In the genomic region with DNA sequence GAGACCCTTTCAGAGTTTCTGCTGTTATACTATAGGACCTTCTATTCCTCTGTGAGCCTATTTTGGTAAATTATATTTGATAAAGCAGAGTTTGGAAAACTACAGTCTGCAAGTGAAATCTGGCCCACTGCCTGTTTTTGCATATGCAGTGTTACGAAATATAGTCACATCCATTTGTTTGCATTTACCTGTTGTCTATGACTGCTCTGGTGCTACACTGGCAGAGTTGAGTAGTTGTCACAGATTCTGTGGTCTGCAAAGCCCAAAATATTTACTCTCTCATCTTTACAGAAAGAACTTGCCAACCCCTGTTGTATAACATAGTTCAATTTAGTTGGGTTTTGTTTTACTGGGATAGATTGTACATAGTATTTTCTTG, we compare ENCODE assay signal across 23 cellular contexts. TPM values are rescaled to one million over a fixed set of nuclear protein-coding genes. Genes with fewer than 3 reads are reported as not detected.
DNase-seq lines count a peak whose midpoint lies in the region; ATAC-seq lines count a peak whose summit lies in the region.
"Had no signal": no experiment of that assay in that cellular context is flagged by ENCODE, and none has a peak within 500 bp of the region (broad histone marks: within the 10 kb centered on the region; RNA-seq: fewer than 3 reads in every experiment).

No MANE protein-coding gene starts in this region.

- CTCF ChIA-PET in activated CD4-positive, alpha-beta T cell treated with anti-CD3 and anti-CD28 coated beads for 36 hours (lab: Charles Lee), result no interaction called here
- CTCF ChIA-PET in activated CD4-positive, alpha-beta T cell treated with anti-CD3 and anti-CD28 coated beads, Interleukin-2, amount 10 ng/mL, durations not matched to agents 7 days and 5 days (lab: Charles Lee), result no interaction called here

- no peaks in the 10 kb centered on the region for H3K27me3 Mint-ChIP-seq in activated CD4-positive, alpha-beta T cell treated with anti-CD3 and anti-CD28 coated beads for 36 hours
- no peaks in the 10 kb centered on the region for H3K27me3 Mint-ChIP-seq in activated CD4-positive, alpha-beta T cell treated with anti-CD3 and anti-CD28 coated beads, Interleukin-2, amount 10 ng/mL, durations not matched to agents 7 days and 5 days
- no peaks in the 10 kb centered on the region for H3K27me3 Mint-ChIP-seq in effector memory CD8-positive, alpha-beta T cell
- H3K27me3 Mint-ChIP-seq in memory B cell, result no peaks in the 10 kb centered on the region
- H3K27me3 Mint-ChIP-seq: naive thymus-derived CD8-positive, alpha-beta T cell had no signal

- peaks cover 47% of the 10 kb centered on the region for H3K4me1 Mint-ChIP-seq in activated CD4-positive, alpha-beta T cell treated with anti-CD3 and anti-CD28 coated beads for 36 hours
- H3K4me1 Mint-ChIP-seq in activated CD4-positive, alpha-beta T cell treated with anti-CD3 and anti-CD28 coated beads, Interleukin-2, amount 10 ng/mL, durations not matched to agents 7 days and 5 days, result peaks cover 14% of the 10 kb centered on the region
- H3K4me1 Mint-ChIP-seq in effector memory CD8-positive, alpha-beta T cell (ENCODE audit: low read depth in 2 of 2), result peaks cover 19 to 59% of the 10 kb centered on the region in 2 donors
- H3K4me1 Mint-ChIP-seq in memory B cell, result peaks cover 18% of the 10 kb centered on the region
- H3K4me1 Mint-ChIP-seq: mesothelial cell of epicardium had no signal

- peak overlapping the region; percentile 40 for H3K27ac Mint-ChIP-seq in activated CD4-positive, alpha-beta T cell treated with anti-CD3 and anti-CD28 coated beads for 36 hours
- H3K27ac Mint-ChIP-seq in activated CD4-positive, alpha-beta T cell treated with anti-CD3 and anti-CD28 coated beads, Interleukin-2, amount 10 ng/mL, durations not matched to agents 7 days and 5 days, result no peak overlapping the region
- peak overlapping the region; percentile 12 to 13 for H3K27ac Mint-ChIP-seq in effector memory CD8-positive, alpha-beta T cell
- peak overlapping the region; percentile 50 for H3K27ac Mint-ChIP-seq in memory B cell
- H3K27ac Mint-ChIP-seq: mesothelial cell of epicardium; stimulated activated effector memory CD8-positive, alpha-beta T cell treated with anti-CD3 and anti-CD28 coated beads, Interleukin-12 subunit alpha, Interleukin-12 subunit beta, amount 100 ng/mL, for 72 hours had no signal

- H3K9me3 Mint-ChIP-seq in activated CD4-positive, alpha-beta T cell treated with anti-CD3 and anti-CD28 coated beads for 36 hours (ENCODE audit: low read depth), result no peaks in the 10 kb centered on the region
- H3K9me3 Mint-ChIP-seq in activated CD4-positive, alpha-beta T cell treated with anti-CD3 and anti-CD28 coated beads, Interleukin-2, amount 10 ng/mL, durations not matched to agents 7 days and 5 days, result no peaks in the 10 kb centered on the region
- no peaks in the 10 kb centered on the region for H3K9me3 Mint-ChIP-seq in effector memory CD8-positive, alpha-beta T cell
- no peaks in the 10 kb centered on the region for H3K9me3 Mint-ChIP-seq in memory B cell
- H3K9me3 Mint-ChIP-seq: stimulated activated effector memory CD8-positive, alpha-beta T cell treated with anti-CD3 and anti-CD28 coated beads, Interleukin-12 subunit alpha, Interleukin-12 subunit beta, amount 100 ng/mL, for 72 hours had no signal

- intact Hi-C loops in activated CD4-positive, alpha-beta T cell treated with anti-CD3 and anti-CD28 coated beads for 36 hours (cut with DNase I, micrococcal nuclease), result loop anchor here in 1 of 2 experiments (5.0 kb wide), 1 partner anchor 39 kb away; no protein-coding TSS in a partner anchor

- DNase-seq in activated CD4-positive, alpha-beta T cell treated with anti-CD3 and anti-CD28 coated beads for 36 hours, result no peak
- no peak for DNase-seq in activated CD4-positive, alpha-beta T cell treated with anti-CD3 and anti-CD28 coated beads, Interleukin-2, amount 10 ng/mL, durations not matched to agents 7 days and 5 days
- peak; percentile 8 for DNase-seq in HuH-7 (ENCODE audit: low spot score)
- no peak for DNase-seq in effector memory CD8-positive, alpha-beta T cell
- DNase-seq in memory B cell (ENCODE audit: low spot score in 2 of 2), result no peak
- no peak for DNase-seq in cerebellar nuclear complex (lab: John Stamatoyannopoulos, UW)
- DNase-seq in DMS153 (lab: John Stamatoyannopoulos, UW), result no peak
- DNase-seq: activated CD8-positive, alpha-beta memory T cell treated with anti-CD3 and anti-CD28 coated beads, Interleukin-2, amount 50 U/mL, for 48 hours; activated gamma-delta T cell treated with Interleukin-2 at 50 U/mL for 16 hours; amniotic stem cell; DMS79; GF-D8; head of caudate nucleus; Kasumi-1; naive thymus-derived CD8-positive, alpha-beta T cell; NCI-H1694 treated with DMSO at 0.1 percent for 48 hours; NCI-H2171 treated with DMSO at 0.1 percent for 48 hours; NCI-H526 treated with DMSO at 0.1 percent for 48 hours; occipital lobe; retina had no signal

- ATAC-seq in activated CD4-positive, alpha-beta T cell treated with anti-CD3 and anti-CD28 coated beads for 36 hours, result no peak
- no peak for ATAC-seq in effector memory CD8-positive, alpha-beta T cell (replicated peaks)
- ATAC-seq in memory B cell (ENCODE audit: low read depth), result no peak
- no peak for ATAC-seq in HG03354 (IDR thresholded peaks at IDR 0.05; ENCODE audit: poor library complexity, severe bottlenecking, unreplicated experiment)
- ATAC-seq: naive thymus-derived CD8-positive, alpha-beta T cell had no signal

- no peak overlapping the region for H3K4me3 Mint-ChIP-seq in activated CD4-positive, alpha-beta T cell treated with anti-CD3 and anti-CD28 coated beads for 36 hours
- H3K4me3 Mint-ChIP-seq in activated CD4-positive, alpha-beta T cell treated with anti-CD3 and anti-CD28 coated beads, Interleukin-2, amount 10 ng/mL, durations not matched to agents 7 days and 5 days, result no peak overlapping the region
- no peak overlapping the region for H3K4me3 Mint-ChIP-seq in effector memory CD8-positive, alpha-beta T cell
- H3K4me3 Mint-ChIP-seq in memory B cell, result no peak overlapping the region
- H3K4me3 Mint-ChIP-seq: mesothelial cell of epicardium; naive thymus-derived CD8-positive, alpha-beta T cell; stimulated activated effector memory CD8-positive, alpha-beta T cell treated with anti-CD3 and anti-CD28 coated beads, Interleukin-12 subunit alpha, Interleukin-12 subunit beta, amount 100 ng/mL, for 72 hours had no signal

- H3K36me3 Mint-ChIP-seq in activated CD4-positive, alpha-beta T cell treated with anti-CD3 and anti-CD28 coated beads for 36 hours (ENCODE audit: low read depth), result peaks cover 36% of the 10 kb centered on the region
- H3K36me3 Mint-ChIP-seq in activated CD4-positive, alpha-beta T cell treated with anti-CD3 and anti-CD28 coated beads, Interleukin-2, amount 10 ng/mL, durations not matched to agents 7 days and 5 days (ENCODE audit: low read depth), result peaks cover 24% of the 10 kb centered on the region
- H3K36me3 Mint-ChIP-seq in effector memory CD8-positive, alpha-beta T cell (ENCODE audit: insufficient read depth), result peaks cover 28% of the 10 kb centered on the region
- H3K36me3 Mint-ChIP-seq in memory B cell, result peaks cover 17% of the 10 kb centered on the region

- POLR2A ChIA-PET in activated CD4-positive, alpha-beta T cell treated with anti-CD3 and anti-CD28 coated beads for 36 hours (lab: Charles Lee), result no interaction called here
- POLR2A ChIA-PET in activated CD4-positive, alpha-beta T cell treated with anti-CD3 and anti-CD28 coated beads, Interleukin-2, amount 10 ng/mL, durations not matched to agents 7 days and 5 days (lab: Charles Lee), result no interaction called here

RNA-seq across cellular contexts. Expression of a gene that starts 42.3 kb away (rescaled TPM):
- 10 to 100 TPM; 34.6 to 46.1 TPM for total RNA-seq in activated CD4-positive, alpha-beta T cell treated with anti-CD3 and anti-CD28 coated beads for 36 hours
- 10 to 100 TPM; 47.4 to 49.3 TPM for total RNA-seq in activated CD4-positive, alpha-beta T cell treated with anti-CD3 and anti-CD28 coated beads, Interleukin-2, amount 10 ng/mL, durations not matched to agents 7 days and 5 days
